In genomic region chr12:118512669-118513068, GRCh38 we compare ENCODE assay signal across 38 cellular contexts.
"Had no signal": no experiment of that assay in that cellular context is flagged by ENCODE, and none has a peak within 500 bp of the region (broad histone marks: within the 10 kb centered on the region; RNA-seq: fewer than 3 reads in every experiment).

No MANE protein-coding gene starts in this region.

- H3K4me3 Mint-ChIP-seq: activated naive CD4-positive, alpha-beta T cell treated with anti-CD3 and anti-CD28 coated beads for 36 hours; activated naive CD4-positive, alpha-beta T cell treated with anti-CD3 and anti-CD28 coated beads, Interleukin-2, amount 10 ng/mL, durations not matched to agents 7 days and 5 days; activated naive CD4-positive, alpha-beta T cell treated with anti-CD3 and anti-CD28 coated beads, Interleukin-2, amount 50 U/mL, for 24 hours; activated naive CD8-positive, alpha-beta T cell; activated naive CD8-positive, alpha-beta T cell treated with anti-CD3 and anti-CD28 coated beads for 36 hours; activated naive CD8-positive, alpha-beta T cell treated with anti-CD3 and anti-CD28 coated beads, Interleukin-2, amount 10 ng/mL, durations not matched to agents 7 days and 5 days; activated naive CD8-positive, alpha-beta T cell treated with anti-CD3 and anti-CD28 coated beads, Interleukin-2, amount 50 U/mL, for 24 hours; activated T-cell treated with anti-CD3 and anti-CD28 coated beads, Interleukin-2, amount 50 U/mL, for 24 hours; activated T-cell treated with anti-CD3 and anti-CD28 coated beads, Interleukin-2, amount 50 U/mL, for 4 hours; activated T-cell treated with anti-CD3 and anti-CD28 coated beads, Interleukin-2, amount 50 U/mL, for 72 hours; activated T-helper 1 cell treated with anti-CD3 and anti-CD28 coated beads, Interleukin-12 subunit alpha, Interleukin-12 subunit beta, Interleukin-2, Interleukin-4 antibody, amounts not matched to agents 30 ng/mL and 10 ng/mL and 1 ng/mL, durations not matched to agents 14 hours and 24 hours and 36 hours; activated T-helper 17 cell treated with anti-CD3 and anti-CD28 coated beads, Interleukin-2, amount 50 U/mL, for 72 hours; brain; central memory CD8-positive, alpha-beta T cell had no signal

- H3K27ac ChIP-seq: adrenal gland, ascending aorta, body of pancreas, brain microvascular endothelial cell, breast epithelium, cardiac muscle cell had no signal

- DNase-seq: activated effector memory CD4-positive, alpha-beta T cell treated with anti-CD3 and anti-CD28 coated beads, Interleukin-2, amount 50 U/mL, for 16 hours; activated effector memory CD4-positive, alpha-beta T cell treated with Interleukin-2 at 50 U/mL for 16 hours; activated gamma-delta T cell; activated gamma-delta T cell treated with Interleukin-2 at 50 U/mL for 16 hours; activated naive CD4-positive, alpha-beta T cell; activated naive CD4-positive, alpha-beta T cell treated with anti-CD3 and anti-CD28 coated beads for 36 hours; activated naive CD4-positive, alpha-beta T cell treated with anti-CD3 and anti-CD28 coated beads, Interleukin-2, amount 10 ng/mL, durations not matched to agents 7 days and 5 days; activated naive CD4-positive, alpha-beta T cell treated with anti-CD3 and anti-CD28 coated beads, Interleukin-2, amount 50 U/mL, for 16 hours; activated naive CD4-positive, alpha-beta T cell treated with Interleukin-2 at 50 U/mL for 16 hours; activated naive CD8-positive, alpha-beta T cell treated with anti-CD3 and anti-CD28 coated beads for 36 hours; activated naive CD8-positive, alpha-beta T cell treated with anti-CD3 and anti-CD28 coated beads, Interleukin-2, amount 10 ng/mL, durations not matched to agents 7 days and 5 days; activated naive CD8-positive, alpha-beta T cell treated with anti-CD3 and anti-CD28 coated beads, Interleukin-2, amount 50 U/mL, for 24 hours; activated T-cell treated with anti-CD3 and anti-CD28 coated beads, Interleukin-2, amount 50 U/mL, for 1 hour; activated T-cell treated with anti-CD3 and anti-CD28 coated beads, Interleukin-2, amount 50 U/mL, for 24 hours; activated T-cell treated with anti-CD3 and anti-CD28 coated beads, Interleukin-2, amount 50 U/mL, for 4 hours; activated T-cell treated with anti-CD3 and anti-CD28 coated beads, Interleukin-2, amount 50 U/mL, for 48 hours; activated T-cell treated with anti-CD3 and anti-CD28 coated beads, Interleukin-2, amount 50 U/mL, for 72 hours; adrenal gland; amniotic stem cell; amygdala; anterior cingulate cortex; aorta; body of pancreas; brain microvascular endothelial cell; caudate nucleus; central memory CD4-positive, alpha-beta T cell; cerebellar nuclear complex had no signal

- H3K4me1 ChIP-seq: adrenal gland, ascending aorta, body of pancreas, breast epithelium had no signal

- H3K4me1 Mint-ChIP-seq: activated naive CD4-positive, alpha-beta T cell treated with anti-CD3 and anti-CD28 coated beads, Interleukin-2, amount 10 ng/mL, durations not matched to agents 7 days and 5 days; activated naive CD4-positive, alpha-beta T cell treated with anti-CD3 and anti-CD28 coated beads, Interleukin-2, amount 50 U/mL, for 24 hours; activated naive CD8-positive, alpha-beta T cell treated with anti-CD3 and anti-CD28 coated beads for 36 hours; activated naive CD8-positive, alpha-beta T cell treated with anti-CD3 and anti-CD28 coated beads, Interleukin-2, amount 10 ng/mL, durations not matched to agents 7 days and 5 days; activated naive CD8-positive, alpha-beta T cell treated with anti-CD3 and anti-CD28 coated beads, Interleukin-2, amount 50 U/mL, for 24 hours; activated T-helper 17 cell treated with anti-CD3 and anti-CD28 coated beads, Interleukin-2, amount 50 U/mL, for 72 hours; brain; central memory CD8-positive, alpha-beta T cell had no signal

- H3K27me3 ChIP-seq: adrenal gland, ascending aorta, body of pancreas, brain microvascular endothelial cell, breast epithelium, cardiac muscle cell had no signal

- H3K9me3 Mint-ChIP-seq: activated naive CD4-positive, alpha-beta T cell treated with anti-CD3 and anti-CD28 coated beads for 36 hours had no signal

- H3K9me3 ChIP-seq: adrenal gland, ascending aorta, body of pancreas had no signal

- H3K4me3 ChIP-seq: adrenal gland, ascending aorta, body of pancreas, breast epithelium, cardiac muscle cell had no signal

- ATAC-seq: activated naive CD4-positive, alpha-beta T cell treated with anti-CD3 and anti-CD28 coated beads, Interleukin-2, amount 50 U/mL, for 72 hours; activated naive CD8-positive, alpha-beta T cell treated with anti-CD3 and anti-CD28 coated beads, Interleukin-2, amount 50 U/mL, for 24 hours; activated T-cell treated with anti-CD3 and anti-CD28 coated beads, Interleukin-2, amount 50 U/mL, for 4 hours; activated T-cell treated with anti-CD3 and anti-CD28 coated beads, Interleukin-2, amount 50 U/mL, for 72 hours; activated T-helper 17 cell treated with anti-CD3 and anti-CD28 coated beads, Interleukin-2, amount 50 U/mL, for 72 hours; body of pancreas had no signal

- H3K27ac Mint-ChIP-seq: activated naive CD4-positive, alpha-beta T cell treated with anti-CD3 and anti-CD28 coated beads for 36 hours; activated naive CD4-positive, alpha-beta T cell treated with anti-CD3 and anti-CD28 coated beads, Interleukin-2, amount 10 ng/mL, durations not matched to agents 7 days and 5 days; activated naive CD4-positive, alpha-beta T cell treated with anti-CD3 and anti-CD28 coated beads, Interleukin-2, amount 50 U/mL, for 24 hours; activated naive CD4-positive, alpha-beta T cell treated with anti-CD3 and anti-CD28 coated beads, Interleukin-2, amount 50 U/mL, for 72 hours; activated naive CD8-positive, alpha-beta T cell; activated naive CD8-positive, alpha-beta T cell treated with anti-CD3 and anti-CD28 coated beads for 36 hours; activated naive CD8-positive, alpha-beta T cell treated with anti-CD3 and anti-CD28 coated beads, Interleukin-2, amount 10 ng/mL, durations not matched to agents 7 days and 5 days; activated naive CD8-positive, alpha-beta T cell treated with anti-CD3 and anti-CD28 coated beads, Interleukin-2, amount 50 U/mL, for 24 hours; activated T-cell treated with anti-CD3 and anti-CD28 coated beads, Interleukin-2, amount 50 U/mL, for 24 hours; activated T-cell treated with anti-CD3 and anti-CD28 coated beads, Interleukin-2, amount 50 U/mL, for 72 hours; activated T-helper 1 cell treated with anti-CD3 and anti-CD28 coated beads, Interleukin-12 subunit alpha, Interleukin-12 subunit beta, Interleukin-2, Interleukin-4 antibody, amounts not matched to agents 30 ng/mL and 10 ng/mL and 1 ng/mL, durations not matched to agents 14 hours and 24 hours and 36 hours; activated T-helper 17 cell treated with anti-CD3 and anti-CD28 coated beads, Interleukin-2, amount 50 U/mL, for 72 hours; activated T-helper 2 cell treated with anti-CD3 and anti-CD28 coated beads, Interferon-gamma antibody, Interleukin-2, Interleukin-4, amounts not matched to agents 10 μg/mL and 5 μg/mL and 100 μg/mL, durations not matched to agents 14 hours and 24 hours and 36 hours; brain had no signal

- H3K36me3 Mint-ChIP-seq: activated naive CD4-positive, alpha-beta T cell treated with anti-CD3 and anti-CD28 coated beads, Interleukin-2, amount 10 ng/mL, durations not matched to agents 7 days and 5 days; activated naive CD4-positive, alpha-beta T cell treated with anti-CD3 and anti-CD28 coated beads, Interleukin-2, amount 50 U/mL, for 24 hours; activated naive CD8-positive, alpha-beta T cell; activated naive CD8-positive, alpha-beta T cell treated with anti-CD3 and anti-CD28 coated beads for 36 hours; activated naive CD8-positive, alpha-beta T cell treated with anti-CD3 and anti-CD28 coated beads, Interleukin-2, amount 10 ng/mL, durations not matched to agents 7 days and 5 days; brain had no signal

- H3K36me3 ChIP-seq: adrenal gland, ascending aorta, brain microvascular endothelial cell, breast epithelium, cardiac muscle cell had no signal

- H3K27me3 Mint-ChIP-seq: activated naive CD4-positive, alpha-beta T cell treated with anti-CD3 and anti-CD28 coated beads, Interleukin-2, amount 10 ng/mL, durations not matched to agents 7 days and 5 days; activated naive CD8-positive, alpha-beta T cell treated with anti-CD3 and anti-CD28 coated beads for 36 hours; activated naive CD8-positive, alpha-beta T cell treated with anti-CD3 and anti-CD28 coated beads, Interleukin-2, amount 10 ng/mL, durations not matched to agents 7 days and 5 days; activated naive CD8-positive, alpha-beta T cell treated with anti-CD3 and anti-CD28 coated beads, Interleukin-2, amount 50 U/mL, for 24 hours; central memory CD8-positive, alpha-beta T cell had no signal
